ENCODE assay signal across 14 cellular contexts in genomic region chr3:189941679-189942078, GRCh38.
DNase-seq lines count a peak whose midpoint lies in the region; ATAC-seq and TF ChIP-seq lines count a peak whose summit lies in the region.
"Had no signal": no experiment of that assay in that cellular context is flagged by ENCODE, and none has a peak within 500 bp of the region (broad histone marks: within the 10 kb centered on the region; RNA-seq: fewer than 3 reads in every experiment).

No MANE protein-coding gene starts in this region.

- no peak for TF ChIP-seq EP300 in stomach (IDR thresholded peaks at IDR 0.05)

- TF ChIP-seq POLR2A in stomach (IDR thresholded peaks at IDR 0.05) = no peak

- intact Hi-C loops in stomach (cut with DNase I; ENCODE audit: low total_unique reads) = loop anchor here (10.0 kb wide), 1 partner anchor 667 kb away; no protein-coding TSS in a partner anchor

- H3K4me1 Mint-ChIP-seq in activated naive CD8-positive, alpha-beta T cell treated with anti-CD3 and anti-CD28 coated beads, Interleukin-2, amount 50 U/mL, for 24 hours = peaks cover 11% of the 10 kb centered on the region
- no peaks in the 10 kb centered on the region for H3K4me1 Mint-ChIP-seq in activated naive CD8-positive, alpha-beta T cell treated with anti-CD3 and anti-CD28 coated beads for 36 hours
- H3K4me1 Mint-ChIP-seq: CD4-positive, CD25-positive, alpha-beta regulatory T cell had no signal

- H3K9me3 ChIP-seq in SJCRH30 (replicated peaks) (no peaks in the 10 kb centered on the region), stomach (no peaks in the 10 kb centered on the region)
- H3K9me3 ChIP-seq: thoracic aorta had no signal

- peak; percentile 79 for ATAC-seq in activated naive CD8-positive, alpha-beta T cell treated with anti-CD3 and anti-CD28 coated beads, Interleukin-2, amount 50 U/mL, for 24 hours
- ATAC-seq in foreskin keratinocyte (no peak), HG02759 (IDR thresholded peaks at IDR 0.05; ENCODE audit: unreplicated experiment) (no peak), GM21528 (IDR thresholded peaks at IDR 0.05; ENCODE audit: low FRiP score, unreplicated experiment) (no peak)

- peaks cover 22% of the 10 kb centered on the region for H3K4me1 ChIP-seq in SJCRH30
- H3K4me1 ChIP-seq in foreskin keratinocyte = peaks cover 57% of the 10 kb centered on the region
- H3K4me1 ChIP-seq in stomach = peaks cover 0 to 35% (median 11%) of the 10 kb centered on the region in 4 donors

- H3K27ac ChIP-seq in SJCRH30 (peak overlapping the region; percentile 55), foreskin keratinocyte (peak overlapping the region; percentile 92), stomach (peak overlapping the region; percentile 64 to 91 (median 74))
- H3K27ac ChIP-seq: thoracic aorta had no signal

- no peak overlapping the region for H3K4me3 Mint-ChIP-seq in activated naive CD8-positive, alpha-beta T cell treated with anti-CD3 and anti-CD28 coated beads, Interleukin-2, amount 50 U/mL, for 24 hours
- no peak overlapping the region for H3K4me3 Mint-ChIP-seq in activated naive CD8-positive, alpha-beta T cell treated with anti-CD3 and anti-CD28 coated beads for 36 hours
- H3K4me3 Mint-ChIP-seq: CD4-positive, CD25-positive, alpha-beta regulatory T cell had no signal

- WGBS in stomach, 5 donors = 24 to 60% (median 38%) methylated on average over 2 of the region's 2 CpGs

- H3K36me3 Mint-ChIP-seq in activated naive CD8-positive, alpha-beta T cell treated with anti-CD3 and anti-CD28 coated beads, Interleukin-2, amount 50 U/mL, for 24 hours (ENCODE audit: low read depth) = no peaks in the 10 kb centered on the region
- H3K36me3 Mint-ChIP-seq in activated naive CD8-positive, alpha-beta T cell treated with anti-CD3 and anti-CD28 coated beads for 36 hours = no peaks in the 10 kb centered on the region
- H3K36me3 Mint-ChIP-seq: CD4-positive, CD25-positive, alpha-beta regulatory T cell had no signal

- no peak overlapping the region for H3K27ac Mint-ChIP-seq in activated naive CD8-positive, alpha-beta T cell treated with anti-CD3 and anti-CD28 coated beads, Interleukin-2, amount 50 U/mL, for 24 hours
- no peak overlapping the region for H3K27ac Mint-ChIP-seq in activated naive CD8-positive, alpha-beta T cell treated with anti-CD3 and anti-CD28 coated beads for 36 hours
- H3K27ac Mint-ChIP-seq: CD4-positive, CD25-positive, alpha-beta regulatory T cell had no signal

- TF ChIP-seq CTCF in foreskin keratinocyte (conservative IDR thresholded peaks at IDR 0.05) (no peak), stomach (IDR thresholded peaks at IDR 0.05) (no peak)

- H3K27me3 ChIP-seq in SJCRH30 (no peaks in the 10 kb centered on the region), foreskin keratinocyte (no peaks in the 10 kb centered on the region), stomach (no peaks in the 10 kb centered on the region)

- H3K36me3 ChIP-seq in SJCRH30 = no peaks in the 10 kb centered on the region
- H3K36me3 ChIP-seq in stomach = no peaks in the 10 kb centered on the region
- H3K36me3 ChIP-seq: thoracic aorta had no signal

- DNase-seq in activated naive CD8-positive, alpha-beta T cell treated with anti-CD3 and anti-CD28 coated beads, Interleukin-2, amount 50 U/mL, for 24 hours = peak; percentile 21
- no peak for DNase-seq in activated naive CD8-positive, alpha-beta T cell treated with anti-CD3 and anti-CD28 coated beads for 36 hours
- DNase-seq in SJCRH30 (peak; percentile 15 to 69), foreskin keratinocyte (peak in 1 of 2 donors; percentile 84), stomach (peak; percentile 37), NCI-H446 (lab: John Stamatoyannopoulos, UW) (no peak)
- DNase-seq: aorta; CD4-positive, CD25-positive, alpha-beta regulatory T cell; foreskin melanocyte; Karpas-422; OCI-M1 had no signal

- no peaks in the 10 kb centered on the region for H3K9me3 Mint-ChIP-seq in activated naive CD8-positive, alpha-beta T cell treated with anti-CD3 and anti-CD28 coated beads, Interleukin-2, amount 50 U/mL, for 24 hours
- no peaks in the 10 kb centered on the region for H3K9me3 Mint-ChIP-seq in activated naive CD8-positive, alpha-beta T cell treated with anti-CD3 and anti-CD28 coated beads for 36 hours

- H3K27me3 Mint-ChIP-seq in activated naive CD8-positive, alpha-beta T cell treated with anti-CD3 and anti-CD28 coated beads, Interleukin-2, amount 50 U/mL, for 24 hours = peaks cover 2% of the 10 kb centered on the region
- H3K27me3 Mint-ChIP-seq in activated naive CD8-positive, alpha-beta T cell treated with anti-CD3 and anti-CD28 coated beads for 36 hours = peaks cover 7% of the 10 kb centered on the region

- H3K4me3 ChIP-seq in SJCRH30 = no peak overlapping the region
- H3K4me3 ChIP-seq in stomach = no peak overlapping the region
- H3K4me3 ChIP-seq: thoracic aorta had no signal

Comparison
In these comparisons a context has a peak if more than half of its experiments do, and no peak if none do; other contexts are left out.
1. DNase-seq: peak in activated naive CD8-positive, alpha-beta T cell treated with anti-CD3 and anti-CD28 coated beads, Interleukin-2, amount 50 U/mL, for 24 hours (single experiment), SJCRH30 (2 of 2) and stomach (single experiment); none in activated naive CD8-positive, alpha-beta T cell treated with anti-CD3 and anti-CD28 coated beads for 36 hours (single experiment) and NCI-H446 (0 of 2).
2. Peak in every context shown above with its lines, with median percentiles within 50 percentile points of each other: H3K27ac ChIP-seq.